In the genomic region with DNA sequence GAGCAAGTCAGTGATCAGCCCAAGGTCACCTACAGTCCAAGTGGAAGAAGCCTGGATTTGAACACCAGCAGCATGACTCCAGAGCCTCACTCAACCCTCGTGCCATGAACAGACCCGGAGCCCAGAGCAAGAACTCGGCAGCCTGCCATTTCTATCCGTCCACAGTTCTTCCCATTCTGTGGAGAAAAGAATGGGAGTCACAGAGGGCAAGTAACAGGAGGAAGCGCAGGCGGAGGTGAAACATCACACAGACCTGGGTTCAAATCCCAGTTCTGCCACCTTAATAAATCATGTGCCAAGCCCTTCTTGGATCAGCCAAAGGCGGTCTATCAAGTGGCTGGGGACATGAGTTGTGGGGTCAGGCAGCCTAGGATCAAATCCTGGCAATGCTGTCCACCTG, we compare ENCODE assay signal across 1 cellular context.
TF ChIP-seq lines count a peak whose summit lies in the region.

No MANE protein-coding gene starts in this region.

TF ChIP-seq in IMR-90, 13 proteins besides CTCF, POLR2A, EP300 and RAD21 (continued from another document):
- no peak for TF ChIP-seq BHLHE40 (IDR thresholded peaks at IDR 0.05; ENCODE audit: low read depth, low read length)
- TF ChIP-seq MAFK (IDR thresholded peaks at IDR 0.05; ENCODE audit: low read depth, low read length): no peak
- no peak for TF ChIP-seq RCOR1 (IDR thresholded peaks at IDR 0.05; ENCODE audit: insufficient replicate concordance, low read length)
- no peak for TF ChIP-seq SMC3 (IDR thresholded peaks at IDR 0.05; ENCODE audit: low read depth, low read length)
- no peak for TF ChIP-seq RFX5 (IDR thresholded peaks at IDR 0.05; ENCODE audit: low read depth, low read length)
- no peak for TF ChIP-seq NFE2L2 (IDR thresholded peaks at IDR 0.05; ENCODE audit: low read depth, low read length)
- no peak for TF ChIP-seq MAZ (IDR thresholded peaks at IDR 0.05; ENCODE audit: borderline replicate concordance, low read depth, low read length)
- TF ChIP-seq CHD1 (IDR thresholded peaks at IDR 0.05; ENCODE audit: low read depth, low read length): no peak
- no peak for TF ChIP-seq MXI1 (IDR thresholded peaks at IDR 0.05; ENCODE audit: borderline replicate concordance, low read depth, low read length)
- TF ChIP-seq CEBPB (IDR thresholded peaks at IDR 0.05; ENCODE audit: low read depth, low read length): no peak
